23 cellular contexts compared by ENCODE assay signal in the genomic region with DNA sequence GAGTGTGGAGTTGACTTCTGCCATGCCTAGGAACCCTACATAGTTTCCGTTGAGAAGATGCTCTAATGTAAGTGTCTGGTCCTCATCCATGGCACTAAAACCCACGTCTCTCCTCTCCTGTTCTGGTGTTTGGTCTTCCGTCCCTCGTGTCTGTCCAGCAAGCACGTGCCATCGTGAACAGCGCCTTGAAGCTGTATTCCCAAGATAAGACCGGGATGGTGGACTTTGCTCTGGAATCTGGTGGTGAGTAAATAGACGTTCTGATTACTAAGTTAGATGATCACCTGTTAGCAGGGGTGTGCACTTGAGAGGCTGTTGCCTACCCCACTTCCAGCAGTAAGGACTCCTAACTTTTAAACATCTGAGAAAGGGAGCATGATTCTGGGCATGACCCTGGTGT. TPM values are rescaled to one million over a fixed set of nuclear protein-coding genes. Genes with fewer than 3 reads are reported as not detected.
DNase-seq lines count a peak whose midpoint lies in the region; ATAC-seq, FAIRE-seq and TF ChIP-seq lines count a peak whose summit lies in the region.
"Had no signal": no experiment of that assay in that cellular context is flagged by ENCODE, and none has a peak within 500 bp of the region (broad histone marks: within the 10 kb centered on the region; RNA-seq: fewer than 3 reads in every experiment).

No MANE protein-coding gene starts in this region.

- FAIRE-seq in HepG2 (lab: Jason Lieb, UNC): no peak
- FAIRE-seq: A549, GM12891, K562 had no signal

- ATAC-seq in HepG2 (peak; percentile 32; the same call in 2 of the 3 replicates), lower lobe of right lung (no peak)
- ATAC-seq: A549, HCT116, K562 had no signal

- H3K27ac Mint-ChIP-seq in osteocyte (ENCODE audit: unreplicated experiment): peak overlapping the region; percentile 16
- no peak overlapping the region for H3K27ac Mint-ChIP-seq in neural progenitor cell

- peaks cover 0 to 2% (median 0%) of the 10 kb centered on the region in 4 donors for H3K4me1 ChIP-seq in Peyer's patch
- H3K4me1 ChIP-seq in HepG2 (ENCODE audit: insufficient read depth, low read length): peaks cover 13% of the 10 kb centered on the region
- peaks cover 18% of the 10 kb centered on the region for H3K4me1 ChIP-seq in neural progenitor cell
- no peaks in the 10 kb centered on the region for H3K4me1 ChIP-seq in lower lobe of right lung
- H3K4me1 ChIP-seq: BLaER1, SJCRH30 had no signal

- H3K4me2 ChIP-seq in HepG2 (ENCODE audit: low read depth, low read length): no peak overlapping the region
- no peak overlapping the region for H3K4me2 ChIP-seq in neural progenitor cell
- H3K4me2 ChIP-seq: A549, BLaER1 had no signal

- in situ Hi-C loops in HepG2 (cut with HindIII; ENCODE audit: extremely low pct_ligation_motif_present, low pct_unique_long_range_greater_than_20kb): no loop called here

- H3K27ac ChIP-seq in 22Rv1 (peak overlapping the region; percentile 14; the same call in 1 of the 2 replicates), Peyer's patch (peak overlapping the region in 1 of 4 donors; percentile 60), HepG2 (ENCODE audit: extremely low read length, insufficient read depth, low read length) (no peak overlapping the region), neural progenitor cell (no peak overlapping the region), lower lobe of right lung (no peak overlapping the region)
- H3K27ac ChIP-seq: A549, BLaER1, SJCRH30 had no signal

- H3K9ac ChIP-seq in HepG2 (ENCODE audit: insufficient read depth, low read depth, low read length) (no peak overlapping the region), neural progenitor cell (no peak overlapping the region)
- H3K9ac ChIP-seq: BLaER1 had no signal

- H3K36me3 ChIP-seq in Peyer's patch (peaks cover 0 to 91% (median 0%) of the 10 kb centered on the region in 3 donors), HepG2 (replicated peaks in 1 of 2; ENCODE audit: control insufficient read depth in 1 of 2, insufficient read depth in 2 of 2, low read length in 2 of 2) (peaks cover 25 to 67% of the 10 kb centered on the region in 2 experiments; a peak in 4 of 5 replicates), neural progenitor cell (no peaks in the 10 kb centered on the region), lower lobe of right lung (peaks cover 99% of the 10 kb centered on the region)

- no peak for TF ChIP-seq POLR2A in Peyer's patch (IDR thresholded peaks at IDR 0.05)
- TF ChIP-seq POLR2A in HepG2 (IDR thresholded peaks at IDR 0.05; ENCODE audit: insufficient read depth in 1 of 2, low read depth in 2 of 2, low read length in 2 of 2): no peak

- H3K27me3 ChIP-seq in Peyer's patch: no peaks in the 10 kb centered on the region
- no peaks in the 10 kb centered on the region for H3K27me3 ChIP-seq in HepG2 (ENCODE audit: control insufficient read depth in 1 of 2, insufficient read depth in 2 of 2, low read length in 2 of 2)
- no peaks in the 10 kb centered on the region for H3K27me3 ChIP-seq in neural progenitor cell
- H3K27me3 ChIP-seq in lower lobe of right lung (ENCODE audit: low read depth): no peaks in the 10 kb centered on the region
- H3K27me3 ChIP-seq: BLaER1, SJCRH30 had no signal

- H3K9me3 Mint-ChIP-seq in osteocyte (ENCODE audit: unreplicated experiment) (no peaks in the 10 kb centered on the region), neural progenitor cell (no peaks in the 10 kb centered on the region)
- H3K9me3 Mint-ChIP-seq: CD4-positive, alpha-beta memory T cell had no signal

- POLR2A ChIA-PET in HepG2 (lab: Yijun Ruan, JAX): no interaction called here

- 38% methylated on average over 7 of the region's 9 CpGs for WGBS in HepG2 (ENCODE audit: low lambda C conversion rate)

- no peaks in the 10 kb centered on the region for H3K4me1 Mint-ChIP-seq in osteocyte (ENCODE audit: unreplicated experiment)
- H3K4me1 Mint-ChIP-seq in neural progenitor cell: peaks cover 4% of the 10 kb centered on the region
- H3K4me1 Mint-ChIP-seq: CD4-positive, alpha-beta memory T cell had no signal

- H3K36me3 Mint-ChIP-seq in osteocyte (ENCODE audit: unreplicated experiment) (peaks cover 64% of the 10 kb centered on the region), neural progenitor cell (peaks cover 48% of the 10 kb centered on the region)

- no peak for TF ChIP-seq RAD21 in HepG2 (CRISPR knock-in tag; IDR thresholded peaks at IDR 0.05)

- CTCF ChIA-PET in HepG2 (lab: Yijun Ruan, JAX; ENCODE audit: low intra/inter-chr PET ratio, low total read pairs): no interaction called here

- peaks cover 21% of the 10 kb centered on the region for H3F3A ChIP-seq in neural progenitor cell (ENCODE audit: low read depth)

- H3K27me3 Mint-ChIP-seq in osteocyte (ENCODE audit: unreplicated experiment): no peaks in the 10 kb centered on the region
- peaks cover 5% of the 10 kb centered on the region for H3K27me3 Mint-ChIP-seq in neural progenitor cell (ENCODE audit: insufficient read depth, low read depth)
- H3K27me3 Mint-ChIP-seq: CD4-positive, alpha-beta memory T cell had no signal

- H3K4me3 Mint-ChIP-seq in osteocyte (ENCODE audit: unreplicated experiment): no peak overlapping the region
- H3K4me3 Mint-ChIP-seq in neural progenitor cell: no peak overlapping the region
- H3K4me3 Mint-ChIP-seq: CD4-positive, alpha-beta memory T cell had no signal

- intact Hi-C loops in HepG2 (cut with micrococcal nuclease; ENCODE audit: unreplicated experiment): no loop called here
- intact Hi-C loops in lower lobe of right lung (cut with DNase I): no loop called here

- no peak for TF ChIP-seq EP300 in HepG2 (IDR thresholded peaks at IDR 0.05; ENCODE audit: low read depth in 2 of 2, low read length in 2 of 2)
- no peak for TF ChIP-seq EP300 in HepG2 (CRISPR knock-in tag; IDR thresholded peaks at IDR 0.05; ENCODE audit: borderline replicate concordance)

- DNase-seq in Peyer's patch (peak in 2 of 3 donors; percentile 69 to 86), HepG2 (ENCODE audit: low spot score) (peak; percentile 40), osteocyte (ENCODE audit: extremely low spot score, unreplicated experiment) (no peak), neural progenitor cell (ENCODE audit: low spot score) (no peak), superior temporal gyrus (ENCODE audit: extremely low spot score) (no peak), lower lobe of right lung (no peak), NCI-H1048 (lab: John Stamatoyannopoulos, UW) (no peak)
- DNase-seq: Calu3; CD4-positive, alpha-beta memory T cell; DMS53; EL; GOT3; NCI-H187; NCI-H2107; NCI-H510A treated with DMSO at 0.1 percent for 48 hours; NCI-H774; SJCRH30 had no signal

- no TSS peak for BruUV-seq in HepG2 (replicated peaks; lab: Mats Ljungman, UMichigan)

- H3K9me3 ChIP-seq in Peyer's patch (no peaks in the 10 kb centered on the region), HepG2 (ENCODE audit: low read length) (no peaks in the 10 kb centered on the region), neural progenitor cell (ENCODE audit: low read depth) (no peaks in the 10 kb centered on the region), lower lobe of right lung (no peaks in the 10 kb centered on the region)
- H3K9me3 ChIP-seq: A549, BLaER1, SJCRH30 had no signal

- H4K20me1 ChIP-seq in HepG2 (ENCODE audit: insufficient read depth, low read length) (no peaks in the 10 kb centered on the region; the same call in 1 of the 2 replicates), neural progenitor cell (ENCODE audit: low read depth) (peaks cover 15% of the 10 kb centered on the region)
- H4K20me1 ChIP-seq: BLaER1 had no signal

- TF ChIP-seq CTCF in 22Rv1 (IDR thresholded peaks at IDR 0.05) (no peak), Peyer's patch (IDR thresholded peaks at IDR 0.05) (no peak), HepG2 (CRISPR knock-in tag; IDR thresholded peaks at IDR 0.05) (no peak), osteocyte (IDR thresholded peaks at IDR 0.05) (no peak), neural progenitor cell (IDR thresholded peaks at IDR 0.05) (no peak), lower lobe of right lung (IDR thresholded peaks at IDR 0.05) (no peak)

- no peaks in the 10 kb centered on the region for H3K79me2 ChIP-seq in HepG2 (ENCODE audit: insufficient read depth, low read length)
- no peaks in the 10 kb centered on the region for H3K79me2 ChIP-seq in neural progenitor cell (ENCODE audit: low read depth)

- H3K4me3 ChIP-seq in Peyer's patch (no peak overlapping the region), HepG2 (replicated peaks in 1 of 3; ENCODE audit: insufficient read depth in 1 of 3, low read depth in 2 of 3, low read length in 3 of 3) (no peak overlapping the region), neural progenitor cell (no peak overlapping the region), lower lobe of right lung (no peak overlapping the region)
- H3K4me3 ChIP-seq: A549, BLaER1, K562, SJCRH30 had no signal

- H2AFZ ChIP-seq in HepG2 (ENCODE audit: low read length): no peak overlapping the region
- H2AFZ ChIP-seq in neural progenitor cell (replicated peaks): no peak overlapping the region

RNA-seq across cellular contexts. Expression of a gene that starts 15.1 kb away (rescaled TPM):
- total RNA-seq in Peyer's patch (10 to 100 TPM; 29.7 to 93.3 (median 56.8) TPM), HepG2 (2016; rRNA removed; fragmentation: Illumina TruSeq; extraction: Trizol) (28.2 and 31.6 TPM in 2 replicates), osteocyte (33.7 and 36.4 TPM in 2 replicates), neural progenitor cell (ENCODE audit: low replicate concordance) (17.2 and 35.7 TPM in 2 replicates), lower lobe of right lung (31.7 TPM)
- total RNA-seq in HepG2 (2016; cell fraction: cytosol; rRNA removed; fragmentation: Illumina TruSeq; extraction: Trizol; ENCODE audit: low read depth): 7.8 and 8.0 TPM in 2 replicates
- 27.8 and 31.5 TPM in 2 replicates for total RNA-seq in HepG2 (2016; cell fraction: insoluble cytoplasmic fraction; rRNA removed; fragmentation: Illumina TruSeq; extraction: Trizol)
- 18.9 and 22.1 TPM in 2 replicates for total RNA-seq in HepG2 (2016; cell fraction: membrane; rRNA removed; fragmentation: Illumina TruSeq; extraction: Trizol)
- 26.6 and 28.2 TPM in 2 replicates for total RNA-seq in HepG2 (2016; cell fraction: nucleus; rRNA removed; fragmentation: Illumina TruSeq; extraction: Trizol)
- polyA plus RNA-seq in HepG2 (2011; rRNA removed): 35.2 and 44.4 TPM in 2 replicates
- 32.6 and 49.3 TPM in 2 replicates for polyA plus RNA-seq in HepG2 (2011; cell fraction: cytosol; rRNA removed)
- polyA plus RNA-seq in HepG2 (2011; cell fraction: nucleus; rRNA removed): 186 and 201 TPM in 2 replicates
- 33.0 and 39.4 TPM in 2 replicates for polyA plus RNA-seq in HepG2 (2012)
- 13.8 and 16.4 TPM in 2 replicates for polyA plus RNA-seq in HepG2 (2016; cell fraction: cytosol; fragmentation: Illumina TruSeq; extraction: Trizol; ENCODE audit: low read depth)
- polyA plus RNA-seq in HepG2 (2016; cell fraction: insoluble cytoplasmic fraction; fragmentation: Illumina TruSeq; extraction: Trizol; ENCODE audit: low read depth): 49.1 and 51.2 TPM in 2 replicates
- 21.9 and 26.3 TPM in 2 replicates for polyA plus RNA-seq in HepG2 (2016; cell fraction: membrane; fragmentation: Illumina TruSeq; extraction: Trizol; ENCODE audit: low read depth)
- 111 and 112 TPM in 2 replicates for polyA plus RNA-seq in HepG2 (2016; cell fraction: nucleus; fragmentation: Illumina TruSeq; extraction: Trizol; ENCODE audit: insufficient read depth, low read depth)
- 16.3 and 17.4 TPM in 2 replicates for polyA minus RNA-seq in HepG2 (2011; rRNA and poly(A)+ RNA removed; ENCODE audit: low replicate concordance)
- polyA minus RNA-seq in HepG2 (2011; cell fraction: cytosol; rRNA and poly(A)+ RNA removed): 9.7 and 12.6 TPM in 2 replicates
- 19.2 and 26.4 TPM in 2 replicates for polyA minus RNA-seq in HepG2 (2011; cell fraction: nucleus; rRNA and poly(A)+ RNA removed)

RNA-seq across cellular contexts. Expression of a gene that starts 28.9 kb away (rescaled TPM):
- total RNA-seq in Peyer's patch: 100 to 1,000 TPM; 113 to 259 (median 192) TPM
- total RNA-seq in HepG2 (2016; rRNA removed; fragmentation: Illumina TruSeq; extraction: Trizol): 23.2 and 47.0 TPM in 2 replicates
- 20.5 and 20.8 TPM in 2 replicates for total RNA-seq in HepG2 (2016; cell fraction: cytosol; rRNA removed; fragmentation: Illumina TruSeq; extraction: Trizol; ENCODE audit: low read depth)
- 23.7 and 48.5 TPM in 2 replicates for total RNA-seq in HepG2 (2016; cell fraction: insoluble cytoplasmic fraction; rRNA removed; fragmentation: Illumina TruSeq; extraction: Trizol)
- total RNA-seq in HepG2 (2016; cell fraction: membrane; rRNA removed; fragmentation: Illumina TruSeq; extraction: Trizol): 17.9 and 19.0 TPM in 2 replicates
- total RNA-seq in HepG2 (2016; cell fraction: nucleus; rRNA removed; fragmentation: Illumina TruSeq; extraction: Trizol): 73.3 and 80.7 TPM in 2 replicates
- 126 and 140 TPM in 2 replicates for polyA plus RNA-seq in HepG2 (2011; rRNA removed)
- polyA plus RNA-seq in HepG2 (2011; cell fraction: cytosol; rRNA removed): 172 and 209 TPM in 2 replicates
- 652 and 741 TPM in 2 replicates for polyA plus RNA-seq in HepG2 (2011; cell fraction: nucleus; rRNA removed)
- polyA plus RNA-seq in HepG2 (2012): 71.5 and 75.9 TPM in 2 replicates
- 8.3 and 11.8 TPM in 2 replicates for polyA plus RNA-seq in HepG2 (2016; cell fraction: cytosol; fragmentation: Illumina TruSeq; extraction: Trizol; ENCODE audit: low read depth)
- 18.4 and 20.2 TPM in 2 replicates for polyA plus RNA-seq in HepG2 (2016; cell fraction: insoluble cytoplasmic fraction; fragmentation: Illumina TruSeq; extraction: Trizol; ENCODE audit: low read depth)
- 7.5 and 9.3 TPM in 2 replicates for polyA plus RNA-seq in HepG2 (2016; cell fraction: membrane; fragmentation: Illumina TruSeq; extraction: Trizol; ENCODE audit: low read depth)
- 160 and 177 TPM in 2 replicates for polyA plus RNA-seq in HepG2 (2016; cell fraction: nucleus; fragmentation: Illumina TruSeq; extraction: Trizol; ENCODE audit: insufficient read depth, low read depth)
- 212 and 267 TPM in 2 replicates for polyA minus RNA-seq in HepG2 (2011; rRNA and poly(A)+ RNA removed; ENCODE audit: low replicate concordance)
- 55.5 and 58.0 TPM in 2 replicates for polyA minus RNA-seq in HepG2 (2011; cell fraction: cytosol; rRNA and poly(A)+ RNA removed)
- 208 and 210 TPM in 2 replicates for polyA minus RNA-seq in HepG2 (2011; cell fraction: nucleus; rRNA and poly(A)+ RNA removed)
- 212 and 226 TPM in 2 replicates for total RNA-seq in osteocyte
- total RNA-seq in neural progenitor cell (ENCODE audit: low replicate concordance): 104 and 131 TPM in 2 replicates
- total RNA-seq in lower lobe of right lung: 111 TPM

Comparison
In these comparisons a context has a peak if more than half of its experiments do, and no peak if none do; other contexts are left out.
1. DNase-seq: peak in Peyer's patch (2 of 3) and HepG2 (single experiment); none in osteocyte (single experiment), neural progenitor cell (single experiment), superior temporal gyrus (single experiment), lower lobe of right lung (single experiment) and NCI-H1048 (single experiment).